28 cellular contexts compared by ENCODE assay signal in genomic region chr1:55803429-55803828, GRCh38.
"Had no signal": no experiment of that assay in that cellular context is flagged by ENCODE, and none has a peak within 500 bp of the region (broad histone marks: within the 10 kb centered on the region; RNA-seq: fewer than 3 reads in every experiment).

No MANE protein-coding gene starts in this region.

- DNase-seq: activated CD4-positive, alpha-beta T cell treated with anti-CD3 and anti-CD28 coated beads, Interleukin-2, amount 10 ng/mL, durations not matched to agents 24 days and 14 days; activated CD4-positive, alpha-beta T cell treated with anti-CD3 and anti-CD28 coated beads, Interleukin-2, amount 50 U/mL, for 4 hours; activated CD8-positive, alpha-beta T cell treated with anti-CD3 and anti-CD28 coated beads for 36 hours; activated gamma-delta T cell treated with Interleukin-2 at 50 U/mL for 16 hours; activated naive CD4-positive, alpha-beta T cell treated with anti-CD3 and anti-CD28 coated beads for 36 hours; activated T-cell treated with anti-CD3 and anti-CD28 coated beads, Interleukin-2, amount 50 U/mL, for 1 hour; adrenal gland; anterior cingulate cortex; caudate nucleus; cerebellar nuclear complex; Kasumi-1; KBM-7; MM.1S; MV-4-11; NCI-H1092; NCI-H1436 treated with DMSO at 0.1 percent for 48 hours; NCI-H1694 treated with DMSO at 0.1 percent for 48 hours; NCI-H2081; NCI-H2227 treated with DMSO at 0.1 percent for 48 hours; NCI-H446; NCI-H510A treated with DMSO at 0.1 percent for 48 hours; NCI-H526 treated with DMSO at 0.1 percent for 48 hours; NCI-H82; NK-92 treated with Interleukin-12 subunit alpha and Interleukin-12 subunit beta, amount 100 ng/mL, for 24 hours; PC-3; Peyer's patch; RPMI8226; SHP77 treated with DMSO at 0.1 percent for 48 hours had no signal
